Comparison of ENCODE assay signal across 8 cellular contexts in the genomic region with DNA sequence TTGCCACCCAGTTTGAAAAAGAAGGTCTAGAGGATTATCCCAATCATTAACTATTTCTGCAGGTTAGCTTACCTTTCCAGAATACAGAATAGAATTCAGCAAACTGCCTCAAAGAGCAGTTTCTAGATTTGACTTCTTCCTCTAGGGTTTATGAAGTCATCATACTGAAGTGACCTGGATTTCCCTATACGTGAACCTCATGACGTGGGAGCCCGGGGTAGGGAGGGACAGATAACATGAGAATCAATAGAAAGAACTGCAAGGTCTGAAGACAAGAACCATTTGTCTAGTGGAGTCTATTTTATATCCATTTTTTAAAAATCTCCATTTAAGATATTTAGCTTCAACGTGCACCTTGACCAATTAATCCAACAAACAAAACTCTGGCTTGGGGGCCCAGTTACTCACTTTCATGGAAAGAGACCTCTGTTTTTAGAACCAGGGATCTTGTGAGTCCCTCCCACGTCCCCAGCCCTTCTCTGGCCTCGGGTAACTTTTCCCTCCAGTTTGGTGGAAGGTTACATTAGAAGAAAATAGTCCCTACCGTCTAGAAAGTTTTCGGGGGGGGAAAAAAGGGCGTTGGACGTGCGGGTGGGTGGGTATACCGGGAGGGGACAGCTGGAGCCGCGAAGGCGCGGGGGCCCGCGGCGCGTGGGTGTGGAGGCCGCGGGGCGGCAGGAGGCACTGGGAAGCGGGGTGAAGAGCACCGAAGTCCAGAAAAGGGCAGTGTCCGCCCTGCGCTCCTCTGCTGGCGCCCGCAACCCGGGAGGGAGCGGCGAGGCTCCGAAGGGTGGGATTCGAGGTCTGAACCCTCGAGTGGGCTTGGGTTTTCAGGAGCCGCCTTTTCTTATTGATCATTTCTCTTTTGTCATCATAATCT. TPM values are rescaled to one million over a fixed set of nuclear protein-coding genes. Genes with fewer than 3 reads are reported as not detected.
DNase-seq lines count a peak whose midpoint lies in the region; ATAC-seq and TF ChIP-seq lines count a peak whose summit lies in the region.

No MANE protein-coding gene starts in this region.

- WGBS in urinary bladder = 3% methylated on average over 36 of the region's 36 CpGs

- peak overlapping the region; percentile 73 for H3K4me3 Mint-ChIP-seq in Caco-2 (ENCODE audit: unreplicated experiment)
- peak overlapping the region; percentile 76 to 84 (median 81) for H3K4me3 Mint-ChIP-seq in nephron

- no peaks in the 10 kb centered on the region for H3K9me3 ChIP-seq in Caco-2

- peak overlapping the region; percentile 74 for H3K27ac ChIP-seq in urinary bladder (ENCODE audit: low read depth)

- H3K36me3 Mint-ChIP-seq in Caco-2 (ENCODE audit: insufficient read depth, unreplicated experiment) (peaks cover 8% of the 10 kb centered on the region), nephron (ENCODE audit: low read depth) (no peaks in the 10 kb centered on the region)

- no peaks in the 10 kb centered on the region for H3K36me3 ChIP-seq in Caco-2 (ENCODE audit: control insufficient read depth, insufficient read depth, low read length)
- H3K36me3 ChIP-seq in urinary bladder (ENCODE audit: insufficient read depth) = no peaks in the 10 kb centered on the region

- H3K27me3 ChIP-seq in Caco-2 (replicated peaks; ENCODE audit: control insufficient read depth, insufficient read depth, low read length) = no peaks in the 10 kb centered on the region

- H3K4me1 Mint-ChIP-seq in Caco-2 (ENCODE audit: low read depth, unreplicated experiment) (peaks cover 7% of the 10 kb centered on the region), nephron (peaks cover 8% of the 10 kb centered on the region)

- POLR2A ChIA-PET in Caco-2 (lab: Charles Lee) = interaction anchor here (0.6 to 1.5 kb wide), 3 partner anchors 38 to 67 kb away, joined by 4 to 5 read pairs (median 5); partner anchors contain the start of genes CGN and TUFT1

- H3K27me3 Mint-ChIP-seq in Caco-2 (ENCODE audit: insufficient read depth, unreplicated experiment) = no peaks in the 10 kb centered on the region
- H3K27me3 Mint-ChIP-seq in nephron (ENCODE audit: low read depth) = no peaks in the 10 kb centered on the region

- H3K4me3 ChIP-seq in Caco-2 (ENCODE audit: low read depth, low read length) = peak overlapping the region; percentile 76
- H3K4me3 ChIP-seq in NB4 (ENCODE audit: low read depth, low read length) = no peak overlapping the region
- peak overlapping the region; percentile 85 for H3K4me3 ChIP-seq in urinary bladder (ENCODE audit: low read depth, low read length)

- TF ChIP-seq CTCF in Caco-2 (IDR thresholded peaks at IDR 0.05; ENCODE audit: insufficient read depth in 1 of 2, low read depth in 1 of 2, low read length in 1 of 2, severe bottlenecking in 1 of 2, unreplicated experiment in 1 of 2) (no peak), NB4 (IDR thresholded peaks at IDR 0.05; ENCODE audit: low read depth, low read length) (no peak), nephron (IDR thresholded peaks at IDR 0.05; ENCODE audit: unreplicated experiment in 3 of 3) (no peak)

- TSS peak; percentile 89 for BruUV-seq in Caco-2 (replicated peaks; lab: Mats Ljungman, UMichigan)

- intact Hi-C loops in Caco-2 (cut with micrococcal nuclease; ENCODE audit: unreplicated experiment) = loop anchor here (1.0 kb wide), 2 partner anchors 14 to 40 kb away; partner anchors contain the start of gene POGZ

- H3K27ac Mint-ChIP-seq in Caco-2 (ENCODE audit: unreplicated experiment) = peak overlapping the region; percentile 91
- H3K27ac Mint-ChIP-seq in nephron = peak overlapping the region; percentile 93 to 94 (median 94)

- H3K9me3 Mint-ChIP-seq in Caco-2 (ENCODE audit: unreplicated experiment) (no peaks in the 10 kb centered on the region), nephron (no peaks in the 10 kb centered on the region)

- DNase-seq in Caco-2 = peak; percentile 55 to 67
- peak; percentile 20 for DNase-seq in NB4 (ENCODE audit: low read depth)
- peak; percentile 10 for DNase-seq in activated effector memory CD4-positive, alpha-beta T cell treated with Interleukin-2 at 50 U/mL for 16 hours
- DNase-seq in germinal center (ENCODE audit: low spot score) = peak; percentile 40
- DNase-seq in NCI-H2171 treated with DMSO at 0.1 percent for 48 hours (lab: John Stamatoyannopoulos, UW) = no peak

- peaks cover 2% of the 10 kb centered on the region for H3K4me1 ChIP-seq in Caco-2
- no peaks in the 10 kb centered on the region for H3K4me1 ChIP-seq in urinary bladder (ENCODE audit: insufficient read depth)

- ATAC-seq in GM21619 (IDR thresholded peaks at IDR 0.05; ENCODE audit: unreplicated experiment) = no peak

- CTCF ChIA-PET in Caco-2 (lab: Charles Lee) = interaction anchor here (1.0 kb wide), 1 partner anchor 14 kb away, joined by 4 read pairs; the partner anchor contains the start of gene POGZ

- TF ChIP-seq POLR2A in NB4 (IDR thresholded peaks at IDR 0.05; ENCODE audit: extremely low read depth, insufficient read length) = no peak

RNA-seq across cellular contexts. Expression of gene POGZ, which starts 13.8 kb away (rescaled TPM):
- 80.0 and 83.0 TPM in 2 replicates for total RNA-seq in Caco-2 (2022)
- total RNA-seq in urinary bladder = 86.9 TPM
- 32.1 TPM for polyA plus RNA-seq in urinary bladder

RNA-seq across cellular contexts. Expression of gene CGN, which starts 38.1 kb away (rescaled TPM):
- total RNA-seq in Caco-2 (2022) = 147 TPM in 2 replicates
- total RNA-seq in urinary bladder = 5.9 TPM
- 5.5 TPM for polyA plus RNA-seq in urinary bladder

Comparison
In these comparisons a context has a peak if more than half of its experiments do, and no peak if none do; other contexts are left out.
1. RNA of gene CGN, which starts 38.1 kb away (total RNA-seq): 147 TPM in Caco-2; 5.9 TPM in urinary bladder (single experiment); every median in the first group is over 10 times any median in the second.